Comparison of ENCODE assay signal across 1 cellular context in genomic region chr19:17659996-17660395, GRCh38.
TF ChIP-seq lines count a peak whose summit lies in the region.

No MANE protein-coding gene starts in this region.

TF ChIP-seq in GM23338, 12 proteins besides CTCF, POLR2A, EP300 and RAD21 (continued from another document):
- TF ChIP-seq REST (IDR thresholded peaks at IDR 0.05; ENCODE audit: unreplicated experiment) (no peak), NANOG (IDR thresholded peaks at IDR 0.05; ENCODE audit: borderline replicate concordance) (no peak)
